Comparison of ENCODE assay signal across 9 cellular contexts in genomic region chr1:19646366-19646765, GRCh38. TPM values are rescaled to one million over a fixed set of nuclear protein-coding genes. Genes with fewer than 3 reads are reported as not detected.
DNase-seq lines count a peak whose midpoint lies in the region; ATAC-seq and TF ChIP-seq lines count a peak whose summit lies in the region.
"Had no signal": no experiment of that assay in that cellular context is flagged by ENCODE, and none has a peak within 500 bp of the region (broad histone marks: within the 10 kb centered on the region; RNA-seq: fewer than 3 reads in every experiment).

No MANE protein-coding gene starts in this region.

- WGBS in gastroesophageal sphincter (ENCODE audit: low coverage in 1 of 2), 2 donors: 13 to 54% methylated on average over 3 to 4 of the region's 6 CpGs

- peak; percentile 20 for ATAC-seq in activated T-helper 17 cell treated with anti-CD3 and anti-CD28 coated beads, Interleukin-2, amount 50 U/mL, for 72 hours (replicated peaks)
- ATAC-seq in gastroesophageal sphincter (no peak), GM18858 (IDR thresholded peaks at IDR 0.05; ENCODE audit: unreplicated experiment) (no peak)

- POLR2A ChIA-PET in activated CD4-positive, alpha-beta T cell treated with anti-CD3 and anti-CD28 coated beads, Interleukin-2, amount 10 ng/mL, durations not matched to agents 7 days and 5 days (lab: Charles Lee): no interaction called here

- TF ChIP-seq CTCF in gastroesophageal sphincter (IDR thresholded peaks at IDR 0.05): no peak

- CTCF ChIA-PET in activated CD4-positive, alpha-beta T cell treated with anti-CD3 and anti-CD28 coated beads, Interleukin-2, amount 10 ng/mL, durations not matched to agents 7 days and 5 days (lab: Charles Lee): interaction anchor here (1.0 to 2.1 kb wide), 4 partner anchors 10 to 299 kb away, joined by 3 to 9 read pairs (median 4); no protein-coding TSS in a partner anchor

- TF ChIP-seq POLR2A in gastroesophageal sphincter (IDR thresholded peaks at IDR 0.05): no peak

- peaks cover 0 to 2% of the 10 kb centered on the region in 2 donors for H3K36me3 ChIP-seq in gastroesophageal sphincter
- no peaks in the 10 kb centered on the region for H3K36me3 ChIP-seq in stomach smooth muscle (ENCODE audit: control insufficient read depth in 2 of 2, insufficient read depth in 2 of 2, low read length in 2 of 2)

- peak overlapping the region; percentile 74 to 89 for H3K4me3 ChIP-seq in gastroesophageal sphincter
- peak overlapping the region; percentile 84 to 93 for H3K4me3 ChIP-seq in stomach smooth muscle (ENCODE audit: low read length in 2 of 2)

- TF ChIP-seq EP300 in gastroesophageal sphincter (IDR thresholded peaks at IDR 0.05): no peak

- peak overlapping the region; percentile 56 for H3K4me3 Mint-ChIP-seq in activated CD4-positive, alpha-beta T cell treated with anti-CD3 and anti-CD28 coated beads, Interleukin-2, amount 10 ng/mL, durations not matched to agents 7 days and 5 days
- peak overlapping the region; percentile 82 for H3K4me3 Mint-ChIP-seq in activated T-helper 17 cell treated with anti-CD3 and anti-CD28 coated beads, Interleukin-2, amount 50 U/mL, for 72 hours

- peaks cover 2% of the 10 kb centered on the region for H3K36me3 Mint-ChIP-seq in activated CD4-positive, alpha-beta T cell treated with anti-CD3 and anti-CD28 coated beads, Interleukin-2, amount 10 ng/mL, durations not matched to agents 7 days and 5 days (ENCODE audit: low read depth)
- no peaks in the 10 kb centered on the region for H3K36me3 Mint-ChIP-seq in activated T-helper 17 cell treated with anti-CD3 and anti-CD28 coated beads, Interleukin-2, amount 50 U/mL, for 72 hours (ENCODE audit: low read depth)

- no peaks in the 10 kb centered on the region for H3K9me3 Mint-ChIP-seq in activated CD4-positive, alpha-beta T cell treated with anti-CD3 and anti-CD28 coated beads, Interleukin-2, amount 10 ng/mL, durations not matched to agents 7 days and 5 days
- no peaks in the 10 kb centered on the region for H3K9me3 Mint-ChIP-seq in activated T-helper 17 cell treated with anti-CD3 and anti-CD28 coated beads, Interleukin-2, amount 50 U/mL, for 72 hours

- DNase-seq in activated CD4-positive, alpha-beta T cell treated with anti-CD3 and anti-CD28 coated beads, Interleukin-2, amount 10 ng/mL, durations not matched to agents 7 days and 5 days: no peak
- DNase-seq in activated CD4-positive, alpha-beta T cell treated with anti-CD3 and anti-CD28 coated beads for 4 hours: no peak
- DNase-seq in SHP77 treated with DMSO at 0.1 percent for 48 hours (lab: John Stamatoyannopoulos, UW): no peak
- no peak for DNase-seq in dermis blood vessel endothelial cell
- DNase-seq: NCI-H1436 had no signal

- peak overlapping the region; percentile 32 to 60 for H3K9ac ChIP-seq in stomach smooth muscle (ENCODE audit: low read length in 2 of 2)

- H3K27me3 ChIP-seq in gastroesophageal sphincter (no peaks in the 10 kb centered on the region), stomach smooth muscle (ENCODE audit: control insufficient read depth in 1 of 2, insufficient read depth in 2 of 2, low read length in 2 of 2) (no peaks in the 10 kb centered on the region)

- H3K4me1 Mint-ChIP-seq in activated CD4-positive, alpha-beta T cell treated with anti-CD3 and anti-CD28 coated beads, Interleukin-2, amount 10 ng/mL, durations not matched to agents 7 days and 5 days: peaks cover 35% of the 10 kb centered on the region
- peaks cover 26% of the 10 kb centered on the region for H3K4me1 Mint-ChIP-seq in activated T-helper 17 cell treated with anti-CD3 and anti-CD28 coated beads, Interleukin-2, amount 50 U/mL, for 72 hours

- H3K4me1 ChIP-seq in gastroesophageal sphincter: peaks cover 0 to 69% (median 50%) of the 10 kb centered on the region in 3 donors
- peaks cover 62% of the 10 kb centered on the region for H3K4me1 ChIP-seq in stomach smooth muscle (ENCODE audit: control insufficient read depth, insufficient read depth, low read length)

- peak overlapping the region; percentile 25 for H3K27ac Mint-ChIP-seq in activated CD4-positive, alpha-beta T cell treated with anti-CD3 and anti-CD28 coated beads, Interleukin-2, amount 10 ng/mL, durations not matched to agents 7 days and 5 days
- H3K27ac Mint-ChIP-seq in activated T-helper 17 cell treated with anti-CD3 and anti-CD28 coated beads, Interleukin-2, amount 50 U/mL, for 72 hours: no peak overlapping the region

- H3K27me3 Mint-ChIP-seq in activated CD4-positive, alpha-beta T cell treated with anti-CD3 and anti-CD28 coated beads, Interleukin-2, amount 10 ng/mL, durations not matched to agents 7 days and 5 days: peaks cover 21% of the 10 kb centered on the region
- H3K27me3 Mint-ChIP-seq in activated T-helper 17 cell treated with anti-CD3 and anti-CD28 coated beads, Interleukin-2, amount 50 U/mL, for 72 hours: no peaks in the 10 kb centered on the region

- H3K9me3 ChIP-seq in gastroesophageal sphincter (no peaks in the 10 kb centered on the region), stomach smooth muscle (ENCODE audit: control insufficient read depth in 2 of 2, low read length in 2 of 2) (no peaks in the 10 kb centered on the region)

- peak overlapping the region; percentile 89 to 99 (median 96) for H3K27ac ChIP-seq in gastroesophageal sphincter
- H3K27ac ChIP-seq in stomach smooth muscle (ENCODE audit: low read length): peak overlapping the region; percentile 83

RNA-seq across cellular contexts. Expression of gene NBL1, which starts 2.3 kb away (rescaled TPM):
- total RNA-seq in activated CD4-positive, alpha-beta T cell treated with anti-CD3 and anti-CD28 coated beads, Interleukin-2, amount 10 ng/mL, durations not matched to agents 7 days and 5 days: 10 to 100 TPM; 17.5 to 22.0 TPM
- 10 to 100 TPM; 15.0 to 16.0 TPM for total RNA-seq in activated T-helper 17 cell treated with anti-CD3 and anti-CD28 coated beads, Interleukin-2, amount 50 U/mL, for 72 hours
- 100 to 1,000 TPM; 203 to 343 (median 301) TPM for total RNA-seq in gastroesophageal sphincter
- total RNA-seq in dermis blood vessel endothelial cell: 98.2 and 156 TPM in 2 replicates

RNA-seq across cellular contexts. Expression of gene HTR6, which starts 18.3 kb away (rescaled TPM):
- total RNA-seq in activated CD4-positive, alpha-beta T cell treated with anti-CD3 and anti-CD28 coated beads, Interleukin-2, amount 10 ng/mL, durations not matched to agents 7 days and 5 days: under 1 TPM in 1 of 2 experiments, not detected in 1; 0.10 TPM
- under 1 TPM in 1 of 2 donors, not detected in 1; 0.13 TPM for total RNA-seq in activated T-helper 17 cell treated with anti-CD3 and anti-CD28 coated beads, Interleukin-2, amount 50 U/mL, for 72 hours
- total RNA-seq in gastroesophageal sphincter (not detected), dermis blood vessel endothelial cell (not detected in 2 replicates)
